In the genomic region with DNA sequence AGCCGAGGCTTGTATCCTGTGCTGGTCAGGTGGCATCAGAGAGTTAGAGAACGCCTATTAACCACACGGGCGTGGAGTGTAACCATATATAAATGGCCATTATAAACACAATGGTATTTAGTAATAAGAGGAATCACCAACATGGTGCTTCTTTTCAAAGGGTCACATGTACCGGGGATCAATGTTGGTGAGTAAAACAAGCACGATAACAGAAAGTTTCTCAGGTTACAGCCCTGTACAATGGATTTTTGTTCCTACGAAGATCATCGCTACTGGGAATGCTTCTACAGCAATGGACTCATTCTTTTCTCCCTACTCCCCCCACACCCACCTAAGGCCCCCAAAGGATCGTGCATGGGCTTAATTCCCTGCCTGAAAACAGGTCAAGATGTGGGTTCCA, we compare ENCODE assay signal across 24 cellular contexts. TPM values are rescaled to one million over a fixed set of nuclear protein-coding genes. Genes with fewer than 3 reads are reported as not detected.
DNase-seq lines count a peak whose midpoint lies in the region; ATAC-seq and TF ChIP-seq lines count a peak whose summit lies in the region.
"Had no signal": no experiment of that assay in that cellular context is flagged by ENCODE, and none has a peak within 500 bp of the region (broad histone marks: within the 10 kb centered on the region; RNA-seq: fewer than 3 reads in every experiment).

No MANE protein-coding gene starts in this region.

- H3K4me2 ChIP-seq in GM23338 (0 out of 2 replicates have a peak overlapping the region, but pooled peaks have one; percentile 17), PC-9 (peak overlapping the region; percentile 58; the same call in 1 of the 2 replicates), neuronal stem cell (ENCODE audit: insufficient read depth, low read length, poor library complexity, severe bottlenecking) (peak overlapping the region; percentile 15)

- no TSS peak for BruUV-seq in PC-9 (replicated peaks; lab: Mats Ljungman, UMichigan)
- no TSS peak for BruUV-seq in A673 (replicated peaks; lab: Mats Ljungman, UMichigan)

- no peak overlapping the region for H3K4ac ChIP-seq in neuronal stem cell (ENCODE audit: low read length)

- H3K18ac ChIP-seq in neuronal stem cell (ENCODE audit: low read length) = peak overlapping the region; percentile 68

- no peaks in the 10 kb centered on the region for H3K9me3 Mint-ChIP-seq in GM23338
- H3K9me3 Mint-ChIP-seq: activated CD8-positive, alpha-beta T cell treated with anti-CD3 and anti-CD28 coated beads for 36 hours; H9; stimulated activated memory B cell treated with anti-CD40 and anti-IgM and Interleukin-4, amounts not matched to agents 10 μg/mL and 1 μg/mL and 100 μg/mL, for 72 hours had no signal

- no peak overlapping the region for H2BK120ac ChIP-seq in neuronal stem cell (ENCODE audit: low read depth, low read length)

- TF ChIP-seq CTCF in GM23338 (conservative IDR thresholded peaks at IDR 0.05; ENCODE audit: low read depth in 2 of 2) = no peak
- TF ChIP-seq CTCF in PC-9 (conservative IDR thresholded peaks at IDR 0.05) = no peak
- no peak for TF ChIP-seq CTCF in right atrium auricular region (IDR thresholded peaks at IDR 0.05)
- no peak for TF ChIP-seq CTCF in A673 (conservative IDR thresholded peaks at IDR 0.05; ENCODE audit: low read depth, low read length)

- intact Hi-C loops in PC-9 (cut with micrococcal nuclease; ENCODE audit: unreplicated experiment) = loop anchor here (2.0 kb wide), 1 partner anchor 43 kb away; a partner anchor contains a TSS
- intact Hi-C loops in A673 (cut with micrococcal nuclease; ENCODE audit: unreplicated experiment) = no loop called here

- no peaks in the 10 kb centered on the region for H3K79me2 ChIP-seq in GM23338 (replicated peaks; ENCODE audit: insufficient read depth)
- no peaks in the 10 kb centered on the region for H3K79me2 ChIP-seq in PC-9 (ENCODE audit: low read depth)

- H3K4me3 ChIP-seq in GM23338 = no peak overlapping the region
- H3K4me3 ChIP-seq in PC-9 = no peak overlapping the region
- H3K4me3 ChIP-seq in right atrium auricular region = no peak overlapping the region
- H3K4me3 ChIP-seq in neuronal stem cell (ENCODE audit: low read length in 2 of 2) = no peak overlapping the region
- no peak overlapping the region for H3K4me3 ChIP-seq in A673 (ENCODE audit: low read depth, low read length, poor library complexity, severe bottlenecking)
- H3K4me3 ChIP-seq: GM12878, left lung, ovary, thoracic aorta had no signal

- no peaks in the 10 kb centered on the region for H3K27me3 Mint-ChIP-seq in GM23338 (ENCODE audit: insufficient read depth, low read depth, poor library complexity)
- H3K27me3 Mint-ChIP-seq: activated CD8-positive, alpha-beta T cell treated with anti-CD3 and anti-CD28 coated beads for 36 hours; stimulated activated memory B cell treated with anti-CD40 and anti-IgM and Interleukin-4, amounts not matched to agents 10 μg/mL and 1 μg/mL and 100 μg/mL, for 72 hours had no signal

- no peak overlapping the region for H4K8ac ChIP-seq in neuronal stem cell (ENCODE audit: low read depth, low read length)

- H3K4me1 ChIP-seq in GM23338 (ENCODE audit: insufficient read depth) (peaks cover 29% of the 10 kb centered on the region), PC-9 (replicated peaks; ENCODE audit: insufficient read depth) (peaks cover 57% of the 10 kb centered on the region), right atrium auricular region (peaks cover 0 to 43% of the 10 kb centered on the region in 2 donors), neuronal stem cell (ENCODE audit: control insufficient read depth in 2 of 2, insufficient read depth in 1 of 2, low read depth in 1 of 2, low read length in 2 of 2) (peaks cover 17 to 30% of the 10 kb centered on the region in 2 donors), A673 (ENCODE audit: insufficient read depth, low read length, poor library complexity, severe bottlenecking) (peaks cover 10% of the 10 kb centered on the region)

- POLR2A ChIA-PET in PC-9 (lab: Charles Lee; ENCODE audit: unreplicated experiment) (interaction anchor here (0.5 to 0.7 kb wide), 2 partner anchors 11 to 234 kb away, joined by 5 to 11 read pairs; no protein-coding TSS in a partner anchor), A673 (lab: Charles Lee; ENCODE audit: low non-redundant PET) (interaction anchor here (0.6 kb wide), 1 partner anchor 137 kb away, joined by 4 read pairs; no protein-coding TSS in a partner anchor)

- H3K9me3 ChIP-seq in PC-9 (ENCODE audit: insufficient read depth, low read depth) = no peaks in the 10 kb centered on the region
- H3K9me3 ChIP-seq in right atrium auricular region = no peaks in the 10 kb centered on the region
- H3K9me3 ChIP-seq in neuronal stem cell (replicated peaks in 1 of 2; ENCODE audit: control insufficient read depth in 2 of 2, insufficient read depth in 1 of 2, low read depth in 1 of 2, low read length in 2 of 2) = no peaks in the 10 kb centered on the region
- H3K9me3 ChIP-seq in A673 (ENCODE audit: low read depth, low read length, poor library complexity, severe bottlenecking) = no peaks in the 10 kb centered on the region
- H3K9me3 ChIP-seq: left lung, ovary, thoracic aorta had no signal

- H2BK15ac ChIP-seq in neuronal stem cell (ENCODE audit: low read length) = no peak overlapping the region

- no peak overlapping the region for H3K27ac ChIP-seq in GM23338 (ENCODE audit: low read depth)
- H3K27ac ChIP-seq in PC-9 = no peak overlapping the region
- H3K27ac ChIP-seq in right atrium auricular region = peak overlapping the region; percentile 62 to 82
- peak overlapping the region; percentile 97 for H3K27ac ChIP-seq in neuronal stem cell (replicated peaks; ENCODE audit: low read length)
- H3K27ac ChIP-seq in A673 (ENCODE audit: low read depth, low read length, poor library complexity, severe bottlenecking) = no peak overlapping the region
- H3K27ac ChIP-seq: left lung, ovary had no signal

- no peak overlapping the region for H2AK5ac ChIP-seq in neuronal stem cell (ENCODE audit: low read depth, low read length)

- peaks cover 33% of the 10 kb centered on the region for H3K4me1 Mint-ChIP-seq in GM23338
- H3K4me1 Mint-ChIP-seq: stimulated activated memory B cell treated with anti-CD40 and anti-IgM and Interleukin-4, amounts not matched to agents 10 μg/mL and 1 μg/mL and 100 μg/mL, for 72 hours had no signal

- H3K27me3 ChIP-seq in GM23338 (ENCODE audit: insufficient read depth) (no peaks in the 10 kb centered on the region), PC-9 (ENCODE audit: insufficient read depth, low read depth) (no peaks in the 10 kb centered on the region), right atrium auricular region (no peaks in the 10 kb centered on the region), neuronal stem cell (ENCODE audit: control insufficient read depth in 3 of 3, insufficient read depth in 3 of 3, low read depth in 1 of 3, low read length in 3 of 3) (no peaks in the 10 kb centered on the region), A673 (replicated peaks; ENCODE audit: insufficient read depth, low read depth, low read length, poor library complexity) (no peaks in the 10 kb centered on the region)
- H3K27me3 ChIP-seq: left lung, ovary had no signal

- H3K4me3 Mint-ChIP-seq in GM23338 = no peak overlapping the region
- H3K4me3 Mint-ChIP-seq: activated CD8-positive, alpha-beta T cell treated with anti-CD3 and anti-CD28 coated beads for 36 hours; CD4-positive, alpha-beta T cell; H9; stimulated activated memory B cell treated with anti-CD40 and anti-IgM and Interleukin-4, amounts not matched to agents 10 μg/mL and 1 μg/mL and 100 μg/mL, for 72 hours had no signal

- no peak overlapping the region for H4K91ac ChIP-seq in neuronal stem cell (ENCODE audit: low read depth, low read length, poor library complexity)

- H3F3A ChIP-seq in GM23338 (replicated peaks; ENCODE audit: low read depth) (no peaks in the 10 kb centered on the region), PC-9 (ENCODE audit: insufficient read depth, low read depth) (peaks cover 9% of the 10 kb centered on the region)

- no peaks in the 10 kb centered on the region for H3K36me3 Mint-ChIP-seq in GM23338 (ENCODE audit: low read depth)
- H3K36me3 Mint-ChIP-seq: stimulated activated memory B cell treated with anti-CD40 and anti-IgM and Interleukin-4, amounts not matched to agents 10 μg/mL and 1 μg/mL and 100 μg/mL, for 72 hours had no signal

- H3K36me3 ChIP-seq in GM23338 (ENCODE audit: insufficient read depth) (no peaks in the 10 kb centered on the region), PC-9 (ENCODE audit: low read depth) (peaks cover 4% of the 10 kb centered on the region), right atrium auricular region (no peaks in the 10 kb centered on the region), neuronal stem cell (replicated peaks in 1 of 2; ENCODE audit: control insufficient read depth in 2 of 2, insufficient read depth in 2 of 2, low read length in 2 of 2) (peaks cover 2 to 5% of the 10 kb centered on the region in 2 donors), A673 (ENCODE audit: insufficient read depth, low read length, poor library complexity, severe bottlenecking) (no peaks in the 10 kb centered on the region)
- H3K36me3 ChIP-seq: left lung, ovary, thoracic aorta had no signal

- H3K23ac ChIP-seq in neuronal stem cell (ENCODE audit: low read depth, low read length, poor library complexity) = no peak overlapping the region

- H2BK12ac ChIP-seq in neuronal stem cell (ENCODE audit: low read length) = no peak overlapping the region

- H3K9me2 ChIP-seq in GM23338 (ENCODE audit: insufficient read depth) (no peaks in the 10 kb centered on the region), PC-9 (ENCODE audit: insufficient read depth) (no peaks in the 10 kb centered on the region)

- ATAC-seq in GM23338 (peak; percentile 26; the same call in 2 of the 3 replicates), GM19328 (IDR thresholded peaks at IDR 0.05; ENCODE audit: unreplicated experiment) (no peak)
- ATAC-seq: activated CD4-positive, CD25-positive, alpha-beta regulatory T cell treated with anti-CD3 and anti-CD28 coated beads, Interleukin-2, amount 50 U/mL, for 24 hours; activated CD8-positive, alpha-beta T cell treated with anti-CD3 and anti-CD28 coated beads for 36 hours; GM12878; stimulated activated memory B cell treated with anti-CD40 and anti-IgM and Interleukin-4, amounts not matched to agents 10 μg/mL and 1 μg/mL and 100 μg/mL, for 72 hours had no signal

- no peak overlapping the region for H2BK5ac ChIP-seq in neuronal stem cell (ENCODE audit: low read length)

- H3K27ac Mint-ChIP-seq in GM23338 = no peak overlapping the region
- H3K27ac Mint-ChIP-seq: activated CD8-positive, alpha-beta T cell treated with anti-CD3 and anti-CD28 coated beads for 36 hours; CD4-positive, alpha-beta T cell; H9; stimulated activated memory B cell treated with anti-CD40 and anti-IgM and Interleukin-4, amounts not matched to agents 10 μg/mL and 1 μg/mL and 100 μg/mL, for 72 hours had no signal

- H4K20me1 ChIP-seq in GM23338 (replicated peaks; ENCODE audit: insufficient read depth) = no peaks in the 10 kb centered on the region
- H4K20me1 ChIP-seq in PC-9 (ENCODE audit: insufficient read depth) = no peaks in the 10 kb centered on the region

- no CpG with 5 or more reads among the region's 9 CpGs for WGBS in neuronal stem cell (ENCODE audit: extremely low coverage in 2 of 2, insufficient read length in 2 of 2, insufficient replicate concordance in 1 of 2), 2 donors

- H2AFZ ChIP-seq in GM23338 (no peak overlapping the region), PC-9 (no peak overlapping the region), neuronal stem cell (ENCODE audit: low read length) (peak overlapping the region; percentile 14)

- DNase-seq in GM23338 (ENCODE audit: low spot score) (no peak), PC-9 (no peak), right atrium auricular region (ENCODE audit: low spot score) (no peak), neuronal stem cell (ENCODE audit: low spot score) (peak; percentile 36), A673 (ENCODE audit: low spot score) (no peak), NCI-H226 (no peak), epidermal melanocyte (ENCODE audit: insufficient read length, low spot score) (no peak)
- DNase-seq: activated CD8-positive, alpha-beta T cell treated with anti-CD3 and anti-CD28 coated beads for 36 hours; activated naive CD4-positive, alpha-beta T cell; activated T-cell treated with anti-CD3 and anti-CD28 coated beads, Interleukin-2, amount 50 U/mL, for 1 hour; CD4-positive, alpha-beta T cell; DMS79; effector CD8-positive, alpha-beta T cell; H9; left lung; NCI-H1105; NCI-H510A treated with DMSO at 0.1 percent for 48 hours; ovary; stimulated activated CD4-positive, alpha-beta T cell treated with anti-CD3 and anti-CD28 coated beads, Interleukin-1b, Interleukin-23, amount 100 ng/mL, for 48 hours had no signal

- H3K79me1 ChIP-seq in neuronal stem cell (ENCODE audit: low read depth, low read length) = peaks cover 3% of the 10 kb centered on the region

- H3K9ac ChIP-seq in neuronal stem cell (ENCODE audit: low read depth, low read length, poor library complexity) = no peak overlapping the region

- CTCF ChIA-PET in PC-9 (lab: Charles Lee) = no interaction called here
- CTCF ChIA-PET in A673 (lab: Charles Lee) = no interaction called here

- no peak overlapping the region for H3K14ac ChIP-seq in neuronal stem cell (ENCODE audit: low read length)

RNA-seq across cellular contexts. Expression of a gene that starts 42.5 kb away (rescaled TPM):
- not detected in 2 replicates for total RNA-seq in GM23338 (2014; rRNA removed; shearing (Covaris generic))
- 0.16 and 0.27 TPM in 2 replicates for polyA plus RNA-seq in GM23338 (2016; fragmentation: Nextera tagmentation; extraction: Ambion mirVana)
- total RNA-seq in PC-9 (2021) (25.0 and 29.1 TPM in 2 replicates), right atrium auricular region (10 to 100 TPM; 24.3 to 29.8 TPM), A673 (2021) (9.3 and 11.7 TPM in 2 replicates)
- 50.7 TPM for polyA plus RNA-seq in neuronal stem cell (2013, experiment 1 of 2)
- 50.7 TPM for polyA plus RNA-seq in neuronal stem cell (2013, experiment 2 of 2)
- total RNA-seq: CD4-positive, alpha-beta T cell had no signal

Comparison
In these comparisons a context has a peak if more than half of its experiments do, and no peak if none do; other contexts are left out.
1. H3K27ac ChIP-seq: peak in right atrium auricular region (2 of 2) and neuronal stem cell (single experiment); none in GM23338 (single experiment), PC-9 (single experiment) and A673 (single experiment).
2. RNA of a gene that starts 42.5 kb away (total RNA-seq): 24.3 to 29.8 TPM in right atrium auricular region, 25.0 to 29.1 TPM in PC-9 and 9.3 to 11.7 TPM in A673; not detected in GM23338; every median in the first group is over 10 times any median in the second.
3. Peak in every context shown above with its lines, with median percentiles within 50 percentile points of each other: H3K4me2 ChIP-seq.